Comparison of ENCODE assay signal across 27 cellular contexts in genomic region chr10:91048380-91048779, GRCh38.
"Had no signal": no experiment of that assay in that cellular context is flagged by ENCODE, and none has a peak within 500 bp of the region (broad histone marks: within the 10 kb centered on the region; RNA-seq: fewer than 3 reads in every experiment).

No MANE protein-coding gene starts in this region.

- H3K4me3 Mint-ChIP-seq: immature natural killer cell; mesothelial cell of epicardium; naive B cell; natural killer cell; stimulated activated memory B cell treated with anti-CD40 and anti-IgM and Interleukin-4, amounts not matched to agents 10 μg/mL and 1 μg/mL and 100 μg/mL, for 72 hours; type B pancreatic cell had no signal

- H3K27ac ChIP-seq: ovary, right atrium auricular region, right lobe of liver, stomach, suprapubic skin had no signal

- H3K4me2 ChIP-seq: smooth muscle cell had no signal

- DNase-seq: hypothalamus; immature natural killer cell; kidney; left colon; left lung; mesendoderm; naive B cell; natural killer cell; ovary; right lobe of liver; stimulated activated CD4-positive, alpha-beta T cell treated with anti-CD3 and anti-CD28 coated beads, Interleukin-1b, Interleukin-23, amount 100 ng/mL, for 48 hours; stimulated activated CD4-positive, alpha-beta T cell treated with anti-CD3 and anti-CD28 coated beads, Interleukin-2, amount 100 ng/mL, for 48 hours; stimulated activated CD4-positive, alpha-beta T cell treated with anti-CD3 and anti-CD28 coated beads, Interleukin-4, amount 100 ng/mL, for 4 hours; stimulated activated CD8-positive, alpha-beta memory T cell treated with anti-CD3 and anti-CD28 coated beads, Interleukin-4, amount 100 ng/mL, for 48 hours; stimulated activated naive CD8-positive, alpha-beta T cell treated with anti-CD3 and anti-CD28 coated beads, Interleukin-15, Interleukin-2, amounts not matched to agents 100 U/mL and 50 U/mL, for 24 hours; stomach; uterus had no signal

- H3K27me3 Mint-ChIP-seq: stimulated activated memory B cell treated with anti-CD40 and anti-IgM and Interleukin-4, amounts not matched to agents 10 μg/mL and 1 μg/mL and 100 μg/mL, for 72 hours; type B pancreatic cell had no signal

- H3K4me1 ChIP-seq: left lung, uterus had no signal

- ATAC-seq: left colon; left lung; natural killer cell; right lobe of liver; stimulated activated memory B cell treated with anti-CD40 and anti-IgM and Interleukin-4, amounts not matched to agents 10 μg/mL and 1 μg/mL and 100 μg/mL, for 72 hours; stimulated activated naive CD8-positive, alpha-beta T cell treated with anti-CD3 and anti-CD28 coated beads, Interleukin-15, Interleukin-2, amounts not matched to agents 100 U/mL and 50 U/mL, for 24 hours had no signal

- H3K4me3 ChIP-seq: left lung, lung, ovary, right atrium auricular region, right lobe of liver, smooth muscle cell, stomach, suprapubic skin, tibial nerve, uterus had no signal

- H3K27me3 ChIP-seq: left lung, ovary, right atrium auricular region, right lobe of liver, stomach, suprapubic skin, tibial nerve, uterus had no signal

- H3K9me3 Mint-ChIP-seq: natural killer cell; stimulated activated memory B cell treated with anti-CD40 and anti-IgM and Interleukin-4, amounts not matched to agents 10 μg/mL and 1 μg/mL and 100 μg/mL, for 72 hours; type B pancreatic cell had no signal

- FAIRE-seq: islet of Langerhans, kidney had no signal

- H3K9me3 ChIP-seq: left lung, ovary, right atrium auricular region, right lobe of liver, stomach, suprapubic skin, tibial nerve, uterus had no signal

- H3K4me1 Mint-ChIP-seq: naive B cell, natural killer cell had no signal

- H3K36me3 ChIP-seq: left lung, ovary, right atrium auricular region, right lobe of liver, stomach, suprapubic skin, tibial nerve, uterus had no signal

- H3K36me3 Mint-ChIP-seq: immature natural killer cell; mesothelial cell of epicardium; naive B cell; natural killer cell; stimulated activated memory B cell treated with anti-CD40 and anti-IgM and Interleukin-4, amounts not matched to agents 10 μg/mL and 1 μg/mL and 100 μg/mL, for 72 hours; type B pancreatic cell had no signal

- H3K27ac Mint-ChIP-seq: mesothelial cell of epicardium; naive B cell; natural killer cell; progenitor cell of endocrine pancreas; stimulated activated memory B cell treated with anti-CD40 and anti-IgM and Interleukin-4, amounts not matched to agents 10 μg/mL and 1 μg/mL and 100 μg/mL, for 72 hours; type B pancreatic cell had no signal
